ENCODE assay signal across 13 cellular contexts in genomic region chr6:15513801-15514711, GRCh38.
DNase-seq lines count a peak whose midpoint lies in the region; ATAC-seq, FAIRE-seq and TF ChIP-seq lines count a peak whose summit lies in the region.
"Had no signal": no experiment of that assay in that cellular context is flagged by ENCODE, and none has a peak within 500 bp of the region (broad histone marks: within the 10 kb centered on the region; RNA-seq: fewer than 3 reads in every experiment).

No MANE protein-coding gene starts in this region.

- no peak overlapping the region for H3K18ac ChIP-seq in H1 (ENCODE audit: extremely low read depth, low read length)

- peaks cover 20 to 34% of the 10 kb centered on the region in 2 experiments for H4K20me1 ChIP-seq in H1 (replicated peaks in 1 of 2; ENCODE audit: control insufficient read depth in 1 of 2, insufficient read depth in 2 of 2, low read length in 2 of 2)
- H4K20me1 ChIP-seq in osteoblast (ENCODE audit: insufficient read depth, low read length) = no peaks in the 10 kb centered on the region

- no peaks in the 10 kb centered on the region for H3K23me2 ChIP-seq in H1 (ENCODE audit: low read depth, low read length)

- no peak overlapping the region for H4K5ac ChIP-seq in H1 (ENCODE audit: insufficient read length, low read depth, low read length)

- WGBS in H1 (ENCODE audit: extremely low coverage in 1 of 2, insufficient coverage in 1 of 2, insufficient read length in 1 of 2, insufficient replicate concordance in 2 of 2, low coverage in 1 of 2, low lambda C conversion rate in 2 of 2, missing lambda C conversion rate in 1 of 2), 2 experiments = 90% methylated on average over 21 of the region's 21 CpGs; no CpG with 5 or more reads in 1 of the 2 experiments
- 89% methylated on average over 11 of the region's 21 CpGs for WGBS in esophagus muscularis mucosa

- H3K27ac Mint-ChIP-seq in activated CD4-positive, alpha-beta T cell treated with anti-CD3 and anti-CD28 coated beads for 36 hours = peak overlapping the region; percentile 33
- peak overlapping the region; percentile 76 for H3K27ac Mint-ChIP-seq in T-helper 17 cell

- peaks cover 69% of the 10 kb centered on the region for H3K36me3 Mint-ChIP-seq in activated CD4-positive, alpha-beta T cell treated with anti-CD3 and anti-CD28 coated beads for 36 hours (ENCODE audit: low read depth)
- H3K36me3 Mint-ChIP-seq in T-helper 17 cell (ENCODE audit: low read depth) = peaks cover 5% of the 10 kb centered on the region

- no peaks in the 10 kb centered on the region for H3K27me3 Mint-ChIP-seq in activated CD4-positive, alpha-beta T cell treated with anti-CD3 and anti-CD28 coated beads for 36 hours
- no peaks in the 10 kb centered on the region for H3K27me3 Mint-ChIP-seq in T-helper 17 cell

- H3K79me2 ChIP-seq in H1 (ENCODE audit: control insufficient read depth in 1 of 2, insufficient read depth in 2 of 2, low read length in 2 of 2) = peaks cover 0 to 28% of the 10 kb centered on the region in 2 experiments; a peak in 2 of 4 replicates
- H3K79me2 ChIP-seq in osteoblast (ENCODE audit: insufficient read depth, low read length) = no peaks in the 10 kb centered on the region

- H3K14ac ChIP-seq in H1 (ENCODE audit: insufficient read length) = no peak overlapping the region

- no peak overlapping the region for H2BK15ac ChIP-seq in H1 (ENCODE audit: low read length)

- no peak for DNase-seq in activated CD4-positive, alpha-beta T cell treated with anti-CD3 and anti-CD28 coated beads for 36 hours
- DNase-seq in activated CD4-positive, alpha-beta T cell treated with anti-CD3 and anti-CD28 coated beads, Interleukin-2, amount 50 U/mL, for 48 hours = no peak
- DNase-seq in T-helper 17 cell (no peak), H1 (ENCODE audit: low read depth in 1 of 2, low spot score in 2 of 2) (no peak), osteoblast (ENCODE audit: insufficient read length, low spot score, missing footprints) (peak; percentile 67), esophagus muscularis mucosa (ENCODE audit: extremely low spot score) (no peak)
- DNase-seq: left cardiac atrium, MV-4-11 had no signal

- no peaks in the 10 kb centered on the region for H3K9me3 ChIP-seq in T-helper 17 cell (ENCODE audit: control insufficient read depth, low read length, poor library complexity, severe bottlenecking)
- no peaks in the 10 kb centered on the region for H3K9me3 ChIP-seq in H1 (ENCODE audit: insufficient read depth in 2 of 2, low read depth in 1 of 2, low read length in 1 of 2)
- H3K9me3 ChIP-seq in osteoblast (ENCODE audit: low read depth, low read length) = no peaks in the 10 kb centered on the region
- no peaks in the 10 kb centered on the region for H3K9me3 ChIP-seq in esophagus muscularis mucosa

- no peak overlapping the region for H3K4me2 ChIP-seq in H1 (ENCODE audit: insufficient read depth in 1 of 2, low read depth in 2 of 2, low read length in 2 of 2)
- H3K4me2 ChIP-seq in osteoblast (ENCODE audit: insufficient read depth, low read length) = no peak overlapping the region

- H2BK12ac ChIP-seq in H1 (ENCODE audit: low read depth, low read length) = no peak overlapping the region

- H3K9ac ChIP-seq in H1 (replicated peaks in 1 of 4; ENCODE audit: extremely low read depth in 1 of 4, low read depth in 3 of 4, low read length in 3 of 4) = no peak overlapping the region

- no peak for ATAC-seq in activated CD4-positive, alpha-beta T cell treated with anti-CD3 and anti-CD28 coated beads for 36 hours
- ATAC-seq in T-helper 17 cell = no peak
- no peak for ATAC-seq in GM19452 (IDR thresholded peaks at IDR 0.05; ENCODE audit: unreplicated experiment)
- no peak for ATAC-seq in GM21526 (IDR thresholded peaks at IDR 0.05; ENCODE audit: low FRiP score, unreplicated experiment)
- ATAC-seq: left cardiac atrium had no signal

- no peaks in the 10 kb centered on the region for H3K27me3 ChIP-seq in H1 (replicated peaks in 1 of 4; ENCODE audit: control insufficient read depth in 3 of 4, extremely low read depth in 1 of 4, insufficient read depth in 3 of 4, low read length in 3 of 4)
- no peaks in the 10 kb centered on the region for H3K27me3 ChIP-seq in osteoblast (ENCODE audit: insufficient read depth, low read length)
- no peaks in the 10 kb centered on the region for H3K27me3 ChIP-seq in esophagus muscularis mucosa

- FAIRE-seq in H1 (lab: Jason Lieb, UNC) = no peak

- peak overlapping the region; percentile 9; the same call in 1 of the 2 replicates for H4K8ac ChIP-seq in H1 (ENCODE audit: extremely low read depth, insufficient read depth, low read length)

- TF ChIP-seq CTCF in H1 (IDR thresholded peaks at IDR 0.05; ENCODE audit: control extremely low read depth in 1 of 3, insufficient read depth in 1 of 3, low read depth in 1 of 3, low read length in 3 of 3) = no peak
- TF ChIP-seq CTCF in osteoblast (IDR thresholded peaks at IDR 0.05; ENCODE audit: extremely low read depth, low read depth, low read length) = no peak
- no peak for TF ChIP-seq CTCF in esophagus muscularis mucosa (IDR thresholded peaks at IDR 0.05)

- POLR2A ChIA-PET in activated CD4-positive, alpha-beta T cell treated with anti-CD3 and anti-CD28 coated beads for 36 hours (lab: Charles Lee) = no interaction called here
- POLR2A ChIA-PET in H1 (lab: Charles Lee; ENCODE audit: partially characterized antibody) = interaction anchor here (0.9 to 1.7 kb wide), 3 partner anchors 9 to 64 kb away, joined by 3 to 7 read pairs (median 3); no protein-coding TSS in a partner anchor

- H4K91ac ChIP-seq in H1 (replicated peaks; ENCODE audit: insufficient read length, low read length) = no peak overlapping the region

- no peaks in the 10 kb centered on the region; a peak in 2 of 7 replicates for H3K4me1 ChIP-seq in H1 (replicated peaks in 1 of 4; ENCODE audit: control insufficient read depth in 3 of 4, insufficient read depth in 4 of 4, low read length in 3 of 4)
- H3K4me1 ChIP-seq in osteoblast (ENCODE audit: insufficient read depth, low read length) = peaks cover 5% of the 10 kb centered on the region
- peaks cover 0 to 10% (median 0%) of the 10 kb centered on the region in 4 donors for H3K4me1 ChIP-seq in esophagus muscularis mucosa

- no peaks in the 10 kb centered on the region for H3K9me3 Mint-ChIP-seq in activated CD4-positive, alpha-beta T cell treated with anti-CD3 and anti-CD28 coated beads for 36 hours (ENCODE audit: low read depth)

- H2AK5ac ChIP-seq in H1 (ENCODE audit: low read depth, low read length) = no peak overlapping the region

- no peak for TF ChIP-seq RAD21 in H1 (IDR thresholded peaks at IDR 0.05 in 1 of 2, conservative IDR thresholded peaks at IDR 0.05 in 1 of 2; ENCODE audit: low read depth in 2 of 2, low read length in 2 of 2)

- H3K23ac ChIP-seq in H1 (ENCODE audit: insufficient read length) = no peak overlapping the region

- CTCF ChIA-PET in activated CD4-positive, alpha-beta T cell treated with anti-CD3 and anti-CD28 coated beads for 36 hours (lab: Charles Lee) = interaction anchor here (0.6 to 1.7 kb wide), 2 partner anchors 109 to 596 kb away, joined by 6 read pairs; no protein-coding TSS in a partner anchor
- CTCF ChIA-PET in H1 (lab: Charles Lee; ENCODE audit: partially characterized antibody) = interaction anchor here (1.0 to 4.9 kb wide), 3 partner anchors 9 to 111 kb away, joined by 3 to 24 read pairs (median 3); no protein-coding TSS in a partner anchor

- peaks cover 38 to 99% (median 79%) of the 10 kb centered on the region in 4 experiments for H3K36me3 ChIP-seq in H1 (ENCODE audit: control insufficient read depth in 2 of 4, insufficient read depth in 4 of 4, low read length in 3 of 4)
- H3K36me3 ChIP-seq in osteoblast (ENCODE audit: insufficient read depth, low read length) = peaks cover 17% of the 10 kb centered on the region
- peaks cover 35 to 96% (median 86%) of the 10 kb centered on the region in 4 donors for H3K36me3 ChIP-seq in esophagus muscularis mucosa

- H3K27ac ChIP-seq in H1 (ENCODE audit: low read depth, low read length) = no peak overlapping the region
- H3K27ac ChIP-seq in osteoblast (ENCODE audit: low read depth, low read length) = no peak overlapping the region
- H3K27ac ChIP-seq in esophagus muscularis mucosa (replicated peaks in 1 of 4) = no peak overlapping the region
- H3K27ac ChIP-seq: 22Rv1, SK-N-MC had no signal

- no peak overlapping the region for H2BK120ac ChIP-seq in H1 (replicated peaks; ENCODE audit: low read depth, low read length)

- peak overlapping the region; percentile 9; the same call in 1 of the 2 replicates for H2BK5ac ChIP-seq in H1 (ENCODE audit: low read depth, low read length)

- no peak overlapping the region for H3K4ac ChIP-seq in H1 (replicated peaks; ENCODE audit: insufficient read length, low read depth, low read length)

- H3K56ac ChIP-seq in H1 (replicated peaks; ENCODE audit: insufficient read length, low read depth, low read length) = no peak overlapping the region

- TF ChIP-seq EP300 in H1 (IDR thresholded peaks at IDR 0.05; ENCODE audit: borderline replicate concordance in 1 of 2, low read depth in 2 of 2, low read length in 2 of 2) (no peak), esophagus muscularis mucosa (IDR thresholded peaks at IDR 0.05) (no peak)

- H3K4me3 ChIP-seq in H1 (ENCODE audit: extremely low read depth in 1 of 4, insufficient read depth in 2 of 4, low read depth in 3 of 4, low read length in 4 of 4) (no peak overlapping the region), osteoblast (ENCODE audit: insufficient read depth, low read length) (no peak overlapping the region), esophagus muscularis mucosa (no peak overlapping the region)
- H3K4me3 ChIP-seq: SK-N-MC, skin epidermis had no signal

- intact Hi-C loops in activated CD4-positive, alpha-beta T cell treated with anti-CD3 and anti-CD28 coated beads for 36 hours (cut with DNase I, micrococcal nuclease) = no loop called here
- intact Hi-C loops in esophagus muscularis mucosa (cut with DNase I) = no loop called here

- H2AFZ ChIP-seq in H1 (ENCODE audit: low read length) = no peak overlapping the region
- H2AFZ ChIP-seq in osteoblast (ENCODE audit: low read length) = no peak overlapping the region

- H3K4me1 Mint-ChIP-seq in activated CD4-positive, alpha-beta T cell treated with anti-CD3 and anti-CD28 coated beads for 36 hours = peaks cover under 1% of the 10 kb centered on the region
- peaks cover 8% of the 10 kb centered on the region for H3K4me1 Mint-ChIP-seq in T-helper 17 cell

- no peak overlapping the region for H2BK20ac ChIP-seq in H1 (ENCODE audit: low read length)

- TF ChIP-seq POLR2A in H1 (IDR thresholded peaks at IDR 0.05; ENCODE audit: control extremely low read depth in 1 of 2, low read depth in 2 of 2, low read length in 2 of 2) = no peak
- no peak for TF ChIP-seq POLR2A in esophagus muscularis mucosa (IDR thresholded peaks at IDR 0.05; ENCODE audit: low read depth)

- H3K79me1 ChIP-seq in H1 (ENCODE audit: low read depth, low read length) = peaks cover 7% of the 10 kb centered on the region; the same call in 1 of the 2 replicates

- no peak overlapping the region for H3K4me3 Mint-ChIP-seq in activated CD4-positive, alpha-beta T cell treated with anti-CD3 and anti-CD28 coated beads for 36 hours
- peak overlapping the region; percentile 15 for H3K4me3 Mint-ChIP-seq in T-helper 17 cell

TF ChIP-seq in H1, 55 proteins besides CTCF, POLR2A, EP300 and RAD21 (continues in another document):
- TF ChIP-seq SIRT6 (IDR thresholded peaks at IDR 0.05; ENCODE audit: low read length) (no peak), SP2 (IDR thresholded peaks at IDR 0.05; ENCODE audit: low read length) (no peak), TAF7 (optimal IDR thresholded peaks at IDR 0.05; ENCODE audit: borderline replicate concordance, low read depth, low read length) (no peak), FOSL1 (IDR thresholded peaks at IDR 0.05; ENCODE audit: insufficient read depth, low read depth, low read length) (no peak)
